1 cellular context compared by ENCODE assay signal in genomic region chr9:98410185-98410697, GRCh38.
TF ChIP-seq lines count a peak whose summit lies in the region.

No MANE protein-coding gene starts in this region.

TF ChIP-seq in WTC11, 78 proteins besides CTCF, POLR2A, EP300 and RAD21 (continued from another document):
- no peak for TF ChIP-seq MLX (CRISPR knock-in tag; IDR thresholded peaks at IDR 0.05)
- no peak for TF ChIP-seq NFYB (CRISPR knock-in tag; conservative IDR thresholded peaks at IDR 0.05; ENCODE audit: low read depth)
- no peak for TF ChIP-seq GTF2I (CRISPR knock-in tag; conservative IDR thresholded peaks at IDR 0.05)
- no peak for TF ChIP-seq ZNF232 (CRISPR knock-in tag; IDR thresholded peaks at IDR 0.05)
- TF ChIP-seq TEAD1 (CRISPR knock-in tag; IDR thresholded peaks at IDR 0.05) = no peak
- no peak for TF ChIP-seq ZNF121 (CRISPR knock-in tag; IDR thresholded peaks at IDR 0.05)
- no peak for TF ChIP-seq CREM (CRISPR knock-in tag; IDR thresholded peaks at IDR 0.05)
- no peak for TF ChIP-seq ERG (CRISPR knock-in tag; IDR thresholded peaks at IDR 0.05)
- no peak for TF ChIP-seq AR (CRISPR knock-in tag; IDR thresholded peaks at IDR 0.05)
